ENCODE assay signal across 9 cellular contexts in genomic region chr1:180270767-180271639, GRCh38. TPM values are rescaled to one million over a fixed set of nuclear protein-coding genes. Genes with fewer than 3 reads are reported as not detected.
DNase-seq lines count a peak whose midpoint lies in the region; ATAC-seq and TF ChIP-seq lines count a peak whose summit lies in the region.
"Had no signal": no experiment of that assay in that cellular context is flagged by ENCODE, and none has a peak within 500 bp of the region (broad histone marks: within the 10 kb centered on the region; RNA-seq: fewer than 3 reads in every experiment).

No MANE protein-coding gene starts in this region.

- TF ChIP-seq EP300 in stomach (IDR thresholded peaks at IDR 0.05), result no peak

- TF ChIP-seq POLR2A in stomach (IDR thresholded peaks at IDR 0.05), result no peak

- H3K27me3 ChIP-seq in H7 (ENCODE audit: control insufficient read depth, insufficient read depth, low read length) (no peaks in the 10 kb centered on the region), RWPE2 (ENCODE audit: insufficient read depth, poor library complexity, severe bottlenecking) (no peaks in the 10 kb centered on the region), stomach (no peaks in the 10 kb centered on the region)

- 57 to 69% (median 61%) methylated on average over 15 to 18 of the region's 18 CpGs for WGBS in stomach, 5 donors

- H3K9me3 ChIP-seq in RWPE2 (ENCODE audit: severe bottlenecking), result no peaks in the 10 kb centered on the region
- no peaks in the 10 kb centered on the region for H3K9me3 ChIP-seq in stomach

- H3K4me3 ChIP-seq in H7 (ENCODE audit: insufficient read depth, low read depth, low read length) (no peak overlapping the region), RWPE2 (ENCODE audit: severe bottlenecking) (no peak overlapping the region), fibroblast of the aortic adventitia (ENCODE audit: low read depth, low read length) (no peak overlapping the region), stomach (no peak overlapping the region)

- DNase-seq in H7 (peak; percentile 59), RWPE2 (ENCODE audit: low spot score) (no peak), fibroblast of the aortic adventitia (ENCODE audit: low read depth) (peak; percentile 39), non-pigmented ciliary epithelial cell (ENCODE audit: low read depth) (peak; percentile 53), stomach (no peak)
- DNase-seq: amniotic stem cell had no signal

- H3K4me1 ChIP-seq in RWPE2 (ENCODE audit: insufficient read depth, poor library complexity, severe bottlenecking) (no peaks in the 10 kb centered on the region), stomach (peaks cover 0 to 20% (median 10%) of the 10 kb centered on the region in 4 donors)

- H3K36me3 ChIP-seq in H7 (replicated peaks; ENCODE audit: control insufficient read depth, insufficient read depth, low read length) (peaks cover 2% of the 10 kb centered on the region; the same call in 1 of the 2 replicates), RWPE2 (ENCODE audit: low read depth) (no peaks in the 10 kb centered on the region), stomach (peaks cover 0 to 31% (median 21%) of the 10 kb centered on the region in 4 donors)

- H3K27ac ChIP-seq in RWPE2 (ENCODE audit: poor library complexity, severe bottlenecking), result no peak overlapping the region
- no peak overlapping the region for H3K27ac ChIP-seq in stomach

- peak; percentile 41; the same call in 2 of the 3 replicates for ATAC-seq in RWPE2 (ENCODE audit: low read depth)
- no peak for ATAC-seq in GM19463 (IDR thresholded peaks at IDR 0.05; ENCODE audit: unreplicated experiment)
- no peak for ATAC-seq in GM18868 (IDR thresholded peaks at IDR 0.05; ENCODE audit: unreplicated experiment)
- no peak for ATAC-seq in GM21528 (IDR thresholded peaks at IDR 0.05; ENCODE audit: low FRiP score, unreplicated experiment)

- intact Hi-C loops in stomach (cut with DNase I; ENCODE audit: low total_unique reads), result no loop called here

- no peak for TF ChIP-seq CTCF in RWPE2 (IDR thresholded peaks at IDR 0.05; ENCODE audit: poor library complexity, severe bottlenecking)
- TF ChIP-seq CTCF in fibroblast of the aortic adventitia (IDR thresholded peaks at IDR 0.05; ENCODE audit: insufficient read depth, low read length), result no peak
- TF ChIP-seq CTCF in stomach (IDR thresholded peaks at IDR 0.05), result no peak

RNA-seq across cellular contexts. Expression of gene LHX4, which starts 40.9 kb away (rescaled TPM):
- 1.1 and 2.7 TPM in 2 replicates for total RNA-seq in H7 (2014; rRNA removed; shearing (Covaris generic))
- under 0.01 and 0.16 TPM in 2 replicates for total RNA-seq in fibroblast of the aortic adventitia (ENCODE audit: low replicate concordance)
- total RNA-seq in stomach, result under 1 TPM in 1 of 5 donors, not detected in 4; 0.18 TPM
- polyA plus RNA-seq in stomach, result under 1 TPM in 1 of 3 donors, not detected in 2; 0.03 TPM

Comparison
In these comparisons a context has a peak if more than half of its experiments do, and no peak if none do; other contexts are left out.
1. DNase-seq: peak in H7 (single experiment), fibroblast of the aortic adventitia (single experiment) and non-pigmented ciliary epithelial cell (single experiment); none in RWPE2 (single experiment) and stomach (single experiment).